8 cellular contexts compared by ENCODE assay signal in genomic region chr19:13905634-13906524, GRCh38. TPM values are rescaled to one million over a fixed set of nuclear protein-coding genes. Genes with fewer than 3 reads are reported as not detected.
DNase-seq lines count a peak whose midpoint lies in the region; ATAC-seq and TF ChIP-seq lines count a peak whose summit lies in the region.

Gene BRME1 (minus strand): TSS chr19:13906117. CDS start chr19:13904892, 1,225 bp downstream.
Gene CC2D1A (plus strand): TSS chr19:13906201. CDS start chr19:13906442, 241 bp downstream.

- H3K4me1 ChIP-seq in right cardiac atrium (ENCODE audit: control insufficient read depth, insufficient read depth, low read length), result peaks cover 3% of the 10 kb centered on the region
- peaks cover 4 to 7% of the 10 kb centered on the region in 2 donors for H3K4me1 ChIP-seq in uterus

- H3K27me3 ChIP-seq in right cardiac atrium (ENCODE audit: control insufficient read depth, insufficient read depth), result no peaks in the 10 kb centered on the region
- no peaks in the 10 kb centered on the region for H3K27me3 ChIP-seq in uterus

- H3K4me3 ChIP-seq in GM12875 (ENCODE audit: low read depth, low read length) (peak within 1 kb of the TSS; percentile 96), right cardiac atrium (ENCODE audit: low read length) (peak within 1 kb of the TSS; percentile 61), uterus (peak within 1 kb of the TSS; percentile 63 to 85)

- H3K36me3 ChIP-seq in uterus, result no peaks in the 10 kb centered on the region

- H3K9me3 ChIP-seq in T-helper 17 cell (ENCODE audit: control insufficient read depth, low read length, poor library complexity, severe bottlenecking), result no peaks in the 10 kb centered on the region
- no peaks in the 10 kb centered on the region for H3K9me3 ChIP-seq in right cardiac atrium (ENCODE audit: control insufficient read depth, low read length)
- H3K9me3 ChIP-seq in uterus, result no peaks in the 10 kb centered on the region

- peak within 1 kb of the TSS; percentile 88 for H3K4me3 Mint-ChIP-seq in T-helper 17 cell

- intact Hi-C loops in right cardiac atrium (cut with DNase I) (loop anchor here in 1 of 4 donors (10.0 kb wide), 1 partner anchor 239 kb away; no protein-coding TSS in a partner anchor), uterus (cut with DNase I; ENCODE audit: low total_unique reads) (no loop called here)

- DNase-seq in NCI-H146 (lab: John Stamatoyannopoulos, UW), result peak; percentile 95
- peak; percentile 90 to 93 (median 92) for DNase-seq in T-helper 17 cell
- peak; percentile 95 to 98 (median 98) for DNase-seq in right cardiac atrium
- DNase-seq in putamen (ENCODE audit: low spot score), result peak; percentile 88
- peak; percentile 87 to 92 for DNase-seq in uterus

- H3K27me3 Mint-ChIP-seq in T-helper 17 cell, result no peaks in the 10 kb centered on the region

- peak within 1 kb of the TSS; percentile 29 for H3K27ac Mint-ChIP-seq in T-helper 17 cell

- TF ChIP-seq CTCF in GM12875 (IDR thresholded peaks at IDR 0.05; ENCODE audit: borderline replicate concordance, insufficient read depth, low read depth, low read length) (no peak), uterus (IDR thresholded peaks at IDR 0.05) (peak in 1 of 4 experiments; percentile 21)

- peaks cover 10% of the 10 kb centered on the region for H3K4me1 Mint-ChIP-seq in T-helper 17 cell

- H3K36me3 Mint-ChIP-seq in T-helper 17 cell (ENCODE audit: low read depth), result no peaks in the 10 kb centered on the region

- WGBS in right cardiac atrium, result 4% methylated on average over 87 of the region's 87 CpGs

- peak within 1 kb of the TSS; percentile 55 for H3K27ac ChIP-seq in angular gyrus (ENCODE audit: low read depth, low read length)
- no peak within 1 kb of the TSS for H3K27ac ChIP-seq in right cardiac atrium (ENCODE audit: low read length)
- peak within 1 kb of the TSS; percentile 69 to 70 for H3K27ac ChIP-seq in uterus

- peak in 1 of 2 donors; percentile 62 for TF ChIP-seq POLR2A in uterus (IDR thresholded peaks at IDR 0.05)

- ATAC-seq in HG02759 (IDR thresholded peaks at IDR 0.05; ENCODE audit: unreplicated experiment) (peak; percentile 96), T-helper 17 cell (peak; percentile 100), right cardiac atrium (peak; percentile 99)

RNA-seq across cellular contexts. Expression of gene BRME1, which starts in this region (rescaled TPM):
- total RNA-seq in T-helper 17 cell, result 1 to 10 TPM in 1 of 2 donors, under 1 TPM in 1; 0.82 to 1.7 TPM
- 1 to 10 TPM in 1 of 4 donors, under 1 TPM in 3; 0.40 to 1.2 (median 0.80) TPM for total RNA-seq in right cardiac atrium
- 0.48 TPM for polyA plus RNA-seq in right cardiac atrium
- 1 to 10 TPM in 3 of 4 donors, not detected in 1; 4.8 to 7.7 (median 5.8) TPM for total RNA-seq in uterus

RNA-seq across cellular contexts. Expression of gene CC2D1A, which starts in this region (rescaled TPM):
- total RNA-seq in T-helper 17 cell, result 10 to 100 TPM; 22.5 to 24.4 TPM
- 10 to 100 TPM; 21.6 to 26.2 (median 22.3) TPM for total RNA-seq in right cardiac atrium
- 22.9 TPM for polyA plus RNA-seq in right cardiac atrium
- total RNA-seq in uterus, result 10 to 100 TPM in 2 of 4 donors, 1 to 10 TPM in 2; 3.2 to 44.4 (median 13.2) TPM
